Comparison of ENCODE assay signal across 1 cellular context in genomic region chr6:72552938-72553337, GRCh38.
TF ChIP-seq lines count a peak whose summit lies in the region.

No MANE protein-coding gene starts in this region.

TF ChIP-seq in K562, 482 proteins besides CTCF, POLR2A, EP300 and RAD21 (continued from another document and continues in another):
- TF ChIP-seq MGA (IDR thresholded peaks at IDR 0.05), result 0 out of 2 replicates have a peak, but pooled peaks have one; percentile 18
- no peak for TF ChIP-seq RFX7 (CRISPR knock-in tag; IDR thresholded peaks at IDR 0.05)
- no peak for TF ChIP-seq MLX (CRISPR knock-in tag; conservative IDR thresholded peaks at IDR 0.05)
- TF ChIP-seq SRSF1 (IDR thresholded peaks at IDR 0.05; ENCODE audit: low read depth, low read length), result no peak
- no peak for TF ChIP-seq BACH1 (tag; IDR thresholded peaks at IDR 0.05)
- TF ChIP-seq FOXP1 (CRISPR knock-in tag; IDR thresholded peaks at IDR 0.05), result no peak
- no peak for TF ChIP-seq KLF6 (CRISPR knock-in tag; IDR thresholded peaks at IDR 0.05; ENCODE audit: borderline replicate concordance)
- no peak for TF ChIP-seq POLR2G (IDR thresholded peaks at IDR 0.05; ENCODE audit: low read depth, low read length)
- TF ChIP-seq RBM14 (IDR thresholded peaks at IDR 0.05; ENCODE audit: borderline replicate concordance, insufficient read depth, low read depth, low read length), result no peak
- no peak for TF ChIP-seq SREBF1 (IDR thresholded peaks at IDR 0.05; ENCODE audit: borderline replicate concordance, low read depth, low read length)
- TF ChIP-seq NR2C2 (CRISPR knock-in tag; IDR thresholded peaks at IDR 0.05), result no peak
- no peak for TF ChIP-seq NR2C2 (tag; IDR thresholded peaks at IDR 0.05)
- TF ChIP-seq FOXA3 (CRISPR knock-in tag; conservative IDR thresholded peaks at IDR 0.05 in 1 of 2, IDR thresholded peaks at IDR 0.05 in 1 of 2), result peak; percentile 36 to 85; a peak in 3 of 4 replicates
- TF ChIP-seq MAFK (IDR thresholded peaks at IDR 0.05; ENCODE audit: low read length), result no peak
- TF ChIP-seq HINFP (tag; conservative IDR thresholded peaks at IDR 0.05; ENCODE audit: low read depth), result no peak
- peak; percentile 50; the same call in 1 of the 2 replicates for TF ChIP-seq KLF13 (tag; IDR thresholded peaks at IDR 0.05; ENCODE audit: borderline replicate concordance, low read depth)
- TF ChIP-seq EGR1 (conservative IDR thresholded peaks at IDR 0.05), result 0 out of 2 replicates have a peak, but pooled peaks have one; percentile 9
- no peak for TF ChIP-seq MYNN (IDR thresholded peaks at IDR 0.05)
- no peak for TF ChIP-seq MYNN (CRISPR knock-in tag; IDR thresholded peaks at IDR 0.05)
- no peak for TF ChIP-seq ZNF79 (CRISPR knock-in tag; IDR thresholded peaks at IDR 0.05; ENCODE audit: low read depth)
- no peak for TF ChIP-seq MYBL2 (IDR thresholded peaks at IDR 0.05; ENCODE audit: low read depth)
- no peak for TF ChIP-seq MYBL2 (CRISPR knock-in tag; IDR thresholded peaks at IDR 0.05; ENCODE audit: borderline replicate concordance)
- no peak; the same call in 1 of the 2 replicates for TF ChIP-seq ADNP (tag; IDR thresholded peaks at IDR 0.05)
- TF ChIP-seq RAD51 (IDR thresholded peaks at IDR 0.05; ENCODE audit: borderline replicate concordance, low read depth), result no peak
- TF ChIP-seq CEBPZ (IDR thresholded peaks at IDR 0.05; ENCODE audit: borderline replicate concordance, low read depth, low read length), result no peak
- TF ChIP-seq HDAC6 (IDR thresholded peaks at IDR 0.05; ENCODE audit: low read depth, low read length), result no peak
- TF ChIP-seq CXXC5 (CRISPR knock-in tag; IDR thresholded peaks at IDR 0.05), result 0 out of 2 replicates have a peak, but pooled peaks have one; percentile 12
- no peak for TF ChIP-seq ZNF696 (CRISPR knock-in tag; conservative IDR thresholded peaks at IDR 0.05)
- no peak for TF ChIP-seq RUNX1 (IDR thresholded peaks at IDR 0.05; ENCODE audit: low read depth)
- TF ChIP-seq PKNOX1 (IDR thresholded peaks at IDR 0.05), result peak; percentile 32
- TF ChIP-seq USF1 (CRISPR knock-in tag; IDR thresholded peaks at IDR 0.05), result no peak
- no peak for TF ChIP-seq SPI1 (IDR thresholded peaks at IDR 0.05; ENCODE audit: borderline replicate concordance, low read depth, low read length)
- no peak for TF ChIP-seq ZNF507 (tag; conservative IDR thresholded peaks at IDR 0.05)
- no peak for TF ChIP-seq ZBTB33 (CRISPR knock-in tag; IDR thresholded peaks at IDR 0.05)
- TF ChIP-seq SRSF9 (IDR thresholded peaks at IDR 0.05; ENCODE audit: borderline replicate concordance, low read depth, low read length), result no peak
- no peak for TF ChIP-seq CREB3L1 (IDR thresholded peaks at IDR 0.05; ENCODE audit: borderline replicate concordance, low read depth)
- TF ChIP-seq SMARCA4 (IDR thresholded peaks at IDR 0.05), result 0 out of 2 replicates have a peak, but pooled peaks have one; percentile 12
- TF ChIP-seq TSC22D4 (tag; IDR thresholded peaks at IDR 0.05), result no peak
